Comparison of ENCODE assay signal across 31 cellular contexts in genomic region chr17:7122386-7122785, GRCh38. TPM values are rescaled to one million over a fixed set of nuclear protein-coding genes. Genes with fewer than 3 reads are reported as not detected.
DNase-seq lines count a peak whose midpoint lies in the region; TF ChIP-seq lines count a peak whose summit lies in the region.
"Had no signal": no experiment of that assay in that cellular context is flagged by ENCODE, and none has a peak within 500 bp of the region (broad histone marks: within the 10 kb centered on the region; RNA-seq: fewer than 3 reads in every experiment).

No MANE protein-coding gene starts in this region.

- H3K36me3 Mint-ChIP-seq in HFFc6 (ENCODE audit: low read depth) (no peaks in the 10 kb centered on the region), chondrocyte (ENCODE audit: low read depth) (no peaks in the 10 kb centered on the region)
- H3K36me3 Mint-ChIP-seq: activated naive CD4-positive, alpha-beta T cell treated with anti-CD3 and anti-CD28 coated beads, Interleukin-2, amount 10 ng/mL, durations not matched to agents 7 days and 5 days; naive thymus-derived CD8-positive, alpha-beta T cell; stimulated activated naive B cell treated with anti-CD40 and anti-IgM and Interleukin-4, amounts not matched to agents 10 μg/mL and 1 μg/mL and 100 μg/mL, for 72 hours had no signal

- H3K9ac ChIP-seq in SK-N-SH: no peak overlapping the region

- H3K27me3 Mint-ChIP-seq in HFFc6 (ENCODE audit: insufficient read depth): peaks cover 38% of the 10 kb centered on the region
- no peaks in the 10 kb centered on the region for H3K27me3 Mint-ChIP-seq in chondrocyte (ENCODE audit: low read depth)

- H3K9me3 ChIP-seq in SK-N-SH: no peaks in the 10 kb centered on the region
- H3K9me3 ChIP-seq in uterus: no peaks in the 10 kb centered on the region
- H3K9me3 ChIP-seq: breast epithelium had no signal

- H3K4me1 Mint-ChIP-seq in HFFc6 (ENCODE audit: low read depth) (0 out of 2 replicates have a peak, but pooled peaks cover 4% of the 10 kb centered on the region), chondrocyte (ENCODE audit: low read depth) (peaks cover 23% of the 10 kb centered on the region)
- H3K4me1 Mint-ChIP-seq: activated T-helper 17 cell treated with anti-CD3 and anti-CD28 coated beads, Interleukin-2, amount 50 U/mL, for 72 hours had no signal

- TF ChIP-seq CTCF in HFFc6 (IDR thresholded peaks at IDR 0.05): no peak
- TF ChIP-seq CTCF in chondrocyte (IDR thresholded peaks at IDR 0.05): no peak
- TF ChIP-seq CTCF in fibroblast of villous mesenchyme (IDR thresholded peaks at IDR 0.05; ENCODE audit: insufficient read depth, low read depth, low read length): no peak
- TF ChIP-seq CTCF in SK-N-SH (IDR thresholded peaks at IDR 0.05): no peak
- no peak for TF ChIP-seq CTCF in uterus (IDR thresholded peaks at IDR 0.05)
- TF ChIP-seq CTCF in GM10248 (IDR thresholded peaks at IDR 0.05; ENCODE audit: control extremely low read depth, extremely low read depth, low read depth, missing control alignments): no peak

- H3K9me3 Mint-ChIP-seq in HFFc6 (no peaks in the 10 kb centered on the region), chondrocyte (ENCODE audit: low read depth) (peaks cover 2% of the 10 kb centered on the region)
- H3K9me3 Mint-ChIP-seq: activated naive CD4-positive, alpha-beta T cell treated with anti-CD3 and anti-CD28 coated beads, Interleukin-2, amount 10 ng/mL, durations not matched to agents 7 days and 5 days; activated T-helper 17 cell treated with anti-CD3 and anti-CD28 coated beads, Interleukin-2, amount 50 U/mL, for 72 hours; naive thymus-derived CD8-positive, alpha-beta T cell; T-helper 2 cell treated with Interferon-gamma antibody and Interleukin-4, amounts not matched to agents 5 μg/mL and 100 μg/mL, for 36 hours had no signal

- POLR2A ChIA-PET in SK-N-SH (lab: Yijun Ruan, JAX): no interaction called here
- POLR2A ChIA-PET in GM10248 (lab: Yijun Ruan, JAX): no interaction called here

- H3K27ac Mint-ChIP-seq in HFFc6: no peak overlapping the region
- peak overlapping the region; percentile 24 for H3K27ac Mint-ChIP-seq in chondrocyte (ENCODE audit: unreplicated experiment)
- H3K27ac Mint-ChIP-seq: activated CD8-positive, alpha-beta T cell treated with anti-CD3 and anti-CD28 coated beads, Interleukin-2, amount 10 ng/mL, durations not matched to agents 7 days and 5 days; activated naive CD4-positive, alpha-beta T cell treated with anti-CD3 and anti-CD28 coated beads, Interleukin-2, amount 10 ng/mL, durations not matched to agents 7 days and 5 days; activated T-helper 17 cell treated with anti-CD3 and anti-CD28 coated beads, Interleukin-2, amount 50 U/mL, for 72 hours; T-helper 2 cell treated with Interferon-gamma antibody and Interleukin-4, amounts not matched to agents 5 μg/mL and 100 μg/mL, for 36 hours had no signal

- no peak for TF ChIP-seq POLR2A in uterus (IDR thresholded peaks at IDR 0.05)

- no peaks in the 10 kb centered on the region for H3K36me3 ChIP-seq in ACC112 (ENCODE audit: insufficient read depth, low read length)
- no peaks in the 10 kb centered on the region for H3K36me3 ChIP-seq in SK-N-SH (replicated peaks in 1 of 2; ENCODE audit: control insufficient read depth in 1 of 2, insufficient read depth in 2 of 2, low read length in 1 of 2)
- H3K36me3 ChIP-seq in uterus: no peaks in the 10 kb centered on the region
- H3K36me3 ChIP-seq: breast epithelium, heart left ventricle, upper lobe of left lung had no signal

- TF ChIP-seq EP300 in SK-N-SH (IDR thresholded peaks at IDR 0.05; ENCODE audit: borderline replicate concordance in 1 of 2, low read depth in 1 of 2, low read length in 1 of 2): no peak

- no peaks in the 10 kb centered on the region for H4K20me1 ChIP-seq in SK-N-SH (ENCODE audit: insufficient read depth)

- intact Hi-C loops in uterus (cut with DNase I; ENCODE audit: low total_unique reads): no loop called here

- WGBS in SK-N-SH (ENCODE audit: low lambda C conversion rate): 3% methylated on average over 4 of the region's 4 CpGs

- H3K4me3 Mint-ChIP-seq in HFFc6 (no peak overlapping the region), chondrocyte (ENCODE audit: unreplicated experiment) (no peak overlapping the region)
- H3K4me3 Mint-ChIP-seq: activated CD8-positive, alpha-beta T cell treated with anti-CD3 and anti-CD28 coated beads, Interleukin-2, amount 10 ng/mL, durations not matched to agents 7 days and 5 days; activated naive CD4-positive, alpha-beta T cell treated with anti-CD3 and anti-CD28 coated beads, Interleukin-2, amount 10 ng/mL, durations not matched to agents 7 days and 5 days; activated T-helper 17 cell treated with anti-CD3 and anti-CD28 coated beads, Interleukin-2, amount 50 U/mL, for 72 hours; naive thymus-derived CD8-positive, alpha-beta T cell; stimulated activated naive B cell treated with anti-CD40 and anti-IgM and Interleukin-4, amounts not matched to agents 10 μg/mL and 1 μg/mL and 100 μg/mL, for 72 hours; T-helper 2 cell treated with Interferon-gamma antibody and Interleukin-4, amounts not matched to agents 5 μg/mL and 100 μg/mL, for 36 hours had no signal

- no peak overlapping the region for H3K4me2 ChIP-seq in SK-N-SH

- DNase-seq in HFFc6 (peak; percentile 3), chondrocyte (ENCODE audit: low spot score) (no peak), fibroblast of villous mesenchyme (ENCODE audit: low read depth) (peak; percentile 9), SK-N-SH (no peak), NCI-H2081 treated with DMSO at 0.1 percent for 48 hours (lab: John Stamatoyannopoulos, UW) (no peak), uterus (no peak), GM10248 (ENCODE audit: extremely low spot score) (no peak)
- DNase-seq: 8988T; activated CD8-positive, alpha-beta T cell treated with anti-CD3 and anti-CD28 coated beads, Interleukin-2, amount 10 ng/mL, durations not matched to agents 7 days and 5 days; activated naive CD4-positive, alpha-beta T cell treated with anti-CD3 and anti-CD28 coated beads, Interleukin-2, amount 10 ng/mL, durations not matched to agents 7 days and 5 days; amniotic stem cell; DMS 273 treated with DMSO at 0.1 percent for 48 hours; effector memory CD4-positive, alpha-beta T cell; EL; foreskin melanocyte; H7; heart left ventricle; Kasumi-1; naive thymus-derived CD8-positive, alpha-beta T cell; NCI-H146; occipital lobe; SHP77 treated with DMSO at 0.1 percent for 48 hours; stimulated activated naive B cell treated with anti-CD40 and anti-IgM and Interleukin-4, amounts not matched to agents 10 μg/mL and 1 μg/mL and 100 μg/mL, for 72 hours; upper lobe of left lung had no signal

- H3K79me2 ChIP-seq in ACC112 (ENCODE audit: control insufficient read depth, insufficient read depth, low read length, unreplicated experiment) (no peaks in the 10 kb centered on the region), SK-N-SH (ENCODE audit: insufficient read depth) (no peaks in the 10 kb centered on the region)

- H3F3A ChIP-seq in SK-N-SH (replicated peaks; ENCODE audit: insufficient read depth): peaks cover 5% of the 10 kb centered on the region

- no peak overlapping the region for H2AFZ ChIP-seq in ACC112 (ENCODE audit: low read length, unreplicated experiment)
- H2AFZ ChIP-seq in SK-N-SH (ENCODE audit: low read depth): no peak overlapping the region

- H3K27me3 ChIP-seq in ACC112 (ENCODE audit: insufficient read depth, low read length): 0 out of 2 replicates have a peak, but pooled peaks cover 3% of the 10 kb centered on the region
- peaks cover 76% of the 10 kb centered on the region for H3K27me3 ChIP-seq in SK-N-SH (ENCODE audit: insufficient read depth)
- H3K27me3 ChIP-seq in uterus: no peaks in the 10 kb centered on the region
- H3K27me3 ChIP-seq: upper lobe of left lung had no signal

- H3K4me3 ChIP-seq in ACC112 (ENCODE audit: low read depth, low read length) (0 out of 2 replicates have a peak overlapping the region, but pooled peaks have one; percentile 3), fibroblast of villous mesenchyme (ENCODE audit: low read depth, low read length) (no peak overlapping the region), SK-N-SH (ENCODE audit: low read depth in 2 of 2, low read length in 1 of 2) (no peak overlapping the region), uterus (no peak overlapping the region)
- H3K4me3 ChIP-seq: breast epithelium, heart left ventricle, upper lobe of left lung had no signal

- no peaks in the 10 kb centered on the region for H3K9me2 ChIP-seq in SK-N-SH

- CTCF ChIA-PET in SK-N-SH (lab: Yijun Ruan, JAX): interaction anchor here (1.0 to 5.0 kb wide), 6 partner anchors 10 to 211 kb away, joined by 4 to 24 read pairs (median 4); no protein-coding TSS in a partner anchor
- CTCF ChIA-PET in GM10248 (lab: Yijun Ruan, JAX): interaction anchor here (1.1 to 3.6 kb wide), 5 partner anchors 10 to 77 kb away, joined by 3 to 17 read pairs (median 6); no protein-coding TSS in a partner anchor

- no peak for TF ChIP-seq RAD21 in SK-N-SH (IDR thresholded peaks at IDR 0.05; ENCODE audit: low read length)

- H3K27ac ChIP-seq in ACC112 (ENCODE audit: low read depth, low read length) (no peak overlapping the region), SK-N-SH (ENCODE audit: low read depth in 2 of 2, low read length in 1 of 2) (no peak overlapping the region), uterus (no peak overlapping the region)
- H3K27ac ChIP-seq: breast epithelium, upper lobe of left lung had no signal

- no peaks in the 10 kb centered on the region for H3K4me1 ChIP-seq in ACC112 (ENCODE audit: control insufficient read depth, insufficient read depth, low read length, unreplicated experiment)
- no peaks in the 10 kb centered on the region for H3K4me1 ChIP-seq in SK-N-SH (ENCODE audit: control insufficient read depth in 1 of 2, insufficient read depth in 2 of 2, low read depth in 1 of 2, low read length in 1 of 2)
- H3K4me1 ChIP-seq in uterus: no peaks in the 10 kb centered on the region
- H3K4me1 ChIP-seq: breast epithelium, upper lobe of left lung had no signal

RNA-seq across cellular contexts. Expression of gene ASGR2, which starts 7.8 kb away (rescaled TPM):
- not detected for total RNA-seq in HFFc6 (2021; fragmentation: NEBNext Ultra II Directional; extraction: Animal tissue kit (Norgen Biotek cat#: 25700))
- total RNA-seq in chondrocyte (not detected in 3 replicates), fibroblast of villous mesenchyme (not detected in 2 replicates), uterus (not detected)
- not detected in 2 replicates for polyA plus RNA-seq in SK-N-SH (2012; rRNA removed)
- polyA plus RNA-seq in SK-N-SH (2012; cell fraction: cytosol; rRNA removed): not detected in 2 replicates
- not detected in 2 replicates for polyA plus RNA-seq in SK-N-SH (2012; cell fraction: nucleus; rRNA removed)
- total RNA-seq: activated CD8-positive, alpha-beta T cell treated with anti-CD3 and anti-CD28 coated beads, Interleukin-2, amount 10 ng/mL, durations not matched to agents 7 days and 5 days; activated T-helper 17 cell treated with anti-CD3 and anti-CD28 coated beads, Interleukin-2, amount 50 U/mL, for 72 hours; epithelial cell of proximal tubule; H7; kidney epithelial cell; naive thymus-derived CD8-positive, alpha-beta T cell; occipital lobe; skeletal muscle tissue had no signal
- polyA plus RNA-seq: naive thymus-derived CD8-positive, alpha-beta T cell had no signal

RNA-seq across cellular contexts. Expression of gene CLEC10A, which starts 42.3 kb away (rescaled TPM):
- not detected for total RNA-seq in HFFc6 (2021; fragmentation: NEBNext Ultra II Directional; extraction: Animal tissue kit (Norgen Biotek cat#: 25700))
- not detected in 3 replicates for total RNA-seq in chondrocyte
- not detected in 2 replicates for total RNA-seq in fibroblast of villous mesenchyme
- polyA plus RNA-seq in SK-N-SH (2012; rRNA removed): not detected in 2 replicates
- not detected in 2 replicates for polyA plus RNA-seq in SK-N-SH (2012; cell fraction: cytosol; rRNA removed)
- polyA plus RNA-seq in SK-N-SH (2012; cell fraction: nucleus; rRNA removed): not detected in 2 replicates
- total RNA-seq in uterus: 1 to 10 TPM in 2 of 4 donors, not detected in 2; 1.5 to 3.5 TPM
- total RNA-seq: activated CD8-positive, alpha-beta T cell treated with anti-CD3 and anti-CD28 coated beads, Interleukin-2, amount 10 ng/mL, durations not matched to agents 7 days and 5 days; activated T-helper 17 cell treated with anti-CD3 and anti-CD28 coated beads, Interleukin-2, amount 50 U/mL, for 72 hours; epithelial cell of proximal tubule; H7; kidney epithelial cell; occipital lobe had no signal

RNA-seq across cellular contexts. Expression of gene ASGR1, which starts 56.8 kb away (rescaled TPM):
- total RNA-seq in HFFc6 (2021; fragmentation: NEBNext Ultra II Directional; extraction: Animal tissue kit (Norgen Biotek cat#: 25700)): 1 to 10 TPM in 2 of 6 experiments, under 1 TPM in 4; 0.71 to 1.4 (median 0.83) TPM
- 0.46 to 1.9 TPM (median 0.97 TPM) in 3 replicates for total RNA-seq in chondrocyte
- 0.43 and 0.64 TPM in 2 replicates for total RNA-seq in fibroblast of villous mesenchyme
- polyA plus RNA-seq in SK-N-SH (2012; rRNA removed): 2.0 and 2.1 TPM in 2 replicates
- 0.46 and 0.73 TPM in 2 replicates for polyA plus RNA-seq in SK-N-SH (2012; cell fraction: cytosol; rRNA removed)
- polyA plus RNA-seq in SK-N-SH (2012; cell fraction: nucleus; rRNA removed): 14.5 and 19.7 TPM in 2 replicates
- total RNA-seq in uterus: 1 to 10 TPM in 2 of 4 donors, under 1 TPM in 1, not detected in 1; 0.77 to 3.2 (median 1.8) TPM

Comparison
In these comparisons a context has a peak if more than half of its experiments do, and no peak if none do; other contexts are left out.
1. DNase-seq: peak in HFFc6 (single experiment) and fibroblast of villous mesenchyme (single experiment); none in chondrocyte (single experiment), SK-N-SH (single experiment), NCI-H2081 treated with DMSO at 0.1 percent for 48 hours (single experiment), uterus (0 of 2) and GM10248 (single experiment).